ENCODE assay signal across 8 cellular contexts in the genomic region with DNA sequence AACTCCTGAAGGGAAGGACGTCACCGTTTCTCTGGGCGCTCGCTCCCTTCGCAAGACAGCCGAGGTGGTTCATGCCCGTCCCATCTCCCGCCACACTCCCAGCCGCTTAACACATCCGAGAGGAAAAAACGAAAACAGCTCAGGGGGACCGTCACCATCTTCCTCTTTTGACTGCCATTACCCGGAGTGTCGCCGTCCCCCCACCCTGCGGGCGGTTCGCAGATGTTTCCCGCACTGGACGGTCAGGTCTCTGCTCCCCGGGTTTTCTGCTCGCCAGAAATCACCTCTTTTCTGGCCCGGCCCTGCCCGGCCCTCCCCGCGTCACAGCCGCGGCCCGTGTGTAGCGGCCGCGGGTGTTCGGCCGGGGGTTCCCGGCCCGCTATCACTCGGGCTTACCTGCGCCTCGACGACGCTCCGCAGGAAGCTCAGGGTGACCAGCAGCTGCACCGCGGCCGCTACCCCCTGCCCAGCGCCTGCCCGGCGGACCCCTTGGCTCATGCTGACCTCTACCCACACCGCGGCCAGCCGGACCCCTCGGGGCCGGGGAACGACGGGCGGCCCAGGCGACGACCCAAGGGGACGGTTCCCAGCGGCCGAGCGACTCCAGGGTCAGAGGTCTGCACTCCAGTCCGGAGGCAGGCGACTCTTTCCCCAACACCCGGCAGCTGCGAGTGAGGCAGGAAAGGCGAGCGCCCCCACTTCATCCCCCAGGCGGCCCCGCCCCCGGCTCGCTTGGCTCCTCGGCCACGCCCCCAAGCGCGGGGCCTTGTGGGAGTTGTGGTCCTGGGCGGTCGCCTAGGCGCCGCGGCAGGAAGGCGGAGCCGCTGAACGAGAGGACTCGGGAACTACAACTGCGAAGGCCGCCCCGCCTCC.
DNase-seq lines count a peak whose midpoint lies in the region; ATAC-seq and TF ChIP-seq lines count a peak whose summit lies in the region.

A gene with protein sequence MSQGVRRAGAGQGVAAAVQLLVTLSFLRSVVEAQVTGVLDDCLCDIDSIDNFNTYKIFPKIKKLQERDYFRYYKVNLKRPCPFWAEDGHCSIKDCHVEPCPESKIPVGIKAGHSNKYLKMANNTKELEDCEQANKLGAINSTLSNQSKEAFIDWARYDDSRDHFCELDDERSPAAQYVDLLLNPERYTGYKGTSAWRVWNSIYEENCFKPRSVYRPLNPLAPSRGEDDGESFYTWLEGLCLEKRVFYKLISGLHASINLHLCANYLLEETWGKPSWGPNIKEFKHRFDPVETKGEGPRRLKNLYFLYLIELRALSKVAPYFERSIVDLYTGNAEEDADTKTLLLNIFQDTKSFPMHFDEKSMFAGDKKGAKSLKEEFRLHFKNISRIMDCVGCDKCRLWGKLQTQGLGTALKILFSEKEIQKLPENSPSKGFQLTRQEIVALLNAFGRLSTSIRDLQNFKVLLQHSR (minus strand): TSS at position 673 of the 873 bp plus-strand sequence. CDS start 175 bp downstream, at position 498.

- H3K9me3 ChIP-seq in BLaER1 treated with 17β-estradiol and CSF1 and Interleukin-3, amounts not matched to agents 10 nM and 100 nM (replicated peaks in 1 of 11) = peaks cover 9 to 18% (median 14%) of the 10 kb centered on the region in 11 experiments

- peak; percentile 74 for ATAC-seq in HG03457 (IDR thresholded peaks at IDR 0.05; ENCODE audit: unreplicated experiment)

- H3K9ac ChIP-seq in BLaER1 treated with 17β-estradiol and CSF1 and Interleukin-3, amounts not matched to agents 10 nM and 100 nM = peak within 1 kb of the TSS; percentile 91 to 98 (median 95)

- peak within 1 kb of the TSS; percentile 83 to 97 (median 94) for H3K4me2 ChIP-seq in BLaER1 treated with 17β-estradiol and CSF1 and Interleukin-3, amounts not matched to agents 10 nM and 100 nM

- DNase-seq in GM19240 (ENCODE audit: insufficient read length, low spot score) = peak; percentile 58
- DNase-seq in NCI-H524 (lab: John Stamatoyannopoulos, UW) = peak; percentile 93 to 98
- peak; percentile 96 for DNase-seq in activated CD4-positive, alpha-beta T cell treated with anti-CD3 and anti-CD28 coated beads for 48 hours
- DNase-seq in coronary artery (ENCODE audit: low spot score) = peak; percentile 96
- DNase-seq in left kidney (ENCODE audit: low read depth, low spot score) = peak; percentile 99
- peak; percentile 94 for DNase-seq in stimulated activated CD4-positive, alpha-beta T cell treated with anti-CD3 and anti-CD28 coated beads, Interleukin-1b, Interleukin-23, amount 100 ng/mL, for 48 hours

- peak within 1 kb of the TSS; percentile 76 to 97 (median 92) for H3K27ac ChIP-seq in BLaER1 treated with 17β-estradiol and CSF1 and Interleukin-3, amounts not matched to agents 10 nM and 100 nM
- H3K27ac ChIP-seq in coronary artery = peak within 1 kb of the TSS; percentile 80 to 83

- H3K4me3 ChIP-seq in BLaER1 treated with 17β-estradiol and CSF1 and Interleukin-3, amounts not matched to agents 10 nM and 100 nM = peak within 1 kb of the TSS; percentile 93 to 100 (median 97)
- H3K4me3 ChIP-seq in coronary artery = peak within 1 kb of the TSS; percentile 84

- peaks cover 0 to 15% (median 10%) of the 10 kb centered on the region in 11 experiments; a peak in 15 of 22 replicates for H3K36me3 ChIP-seq in BLaER1 treated with 17β-estradiol and CSF1 and Interleukin-3, amounts not matched to agents 10 nM and 100 nM

- peaks cover 37 to 60% (median 56%) of the 10 kb centered on the region in 10 experiments for H3K4me1 ChIP-seq in BLaER1 treated with 17β-estradiol and CSF1 and Interleukin-3, amounts not matched to agents 10 nM and 100 nM

- no peak for TF ChIP-seq CTCF in coronary artery (IDR thresholded peaks at IDR 0.05)

- peaks cover 0 to 20% (median 8%) of the 10 kb centered on the region in 11 experiments; a peak in 10 of 22 replicates for H4K20me1 ChIP-seq in BLaER1 treated with 17β-estradiol and CSF1 and Interleukin-3, amounts not matched to agents 10 nM and 100 nM

- no peaks in the 10 kb centered on the region for H3K27me3 ChIP-seq in BLaER1 treated with 17β-estradiol and CSF1 and Interleukin-3, amounts not matched to agents 10 nM and 100 nM

Comparison
In these comparisons a context has a peak if more than half of its experiments do, and no peak if none do; other contexts are left out.
1. Peak in every context shown above with its lines: DNase-seq, ATAC-seq, H3K4me3 ChIP-seq and H3K27ac ChIP-seq.